In genomic region chr22:46064966-46065666, GRCh38 we compare ENCODE assay signal across 9 cellular contexts.
A peak's percentile ranks its signal among the peaks of the same experiment; 100 is the strongest.
DNase-seq lines count a peak whose midpoint lies in the region; ATAC-seq and TF ChIP-seq lines count a peak whose summit lies in the region.
"Had no signal": no experiment of that assay in that cellular context is flagged by ENCODE, and none has a peak within 500 bp of the region (broad histone marks: within the 10 kb centered on the region; RNA-seq: fewer than 3 reads in every experiment).

No MANE protein-coding gene starts in this region.

- H3K23ac ChIP-seq in IMR-90 (ENCODE audit: low read depth, low read length) (0 out of 2 replicates have a peak overlapping the region, but pooled peaks have one; percentile 38), mesendoderm (ENCODE audit: low read length) (no peak overlapping the region)

- no peak overlapping the region for H3K14ac ChIP-seq in IMR-90 (replicated peaks; ENCODE audit: low read depth, low read length)

- WGBS in IMR-90 (ENCODE audit: extremely low coverage in 2 of 2, insufficient read length in 1 of 2), 2 experiments = no CpG with 5 or more reads among the region's 17 CpGs
- WGBS in mesendoderm (ENCODE audit: extremely low coverage, insufficient coverage, low lambda C conversion rate) = no CpG with 5 or more reads among the region's 17 CpGs

- H2AK9ac ChIP-seq in IMR-90 (replicated peaks; ENCODE audit: low read depth, low read length, poor library complexity) = no peak overlapping the region

- H3K27ac Mint-ChIP-seq in progenitor cell of endocrine pancreas = no peak overlapping the region

- peaks cover 3% of the 10 kb centered on the region; the same call in 1 of the 2 replicates for H3K36me3 ChIP-seq in IMR-90 (ENCODE audit: control insufficient read depth, insufficient read depth, low read length)
- H3K36me3 ChIP-seq in mucosa of stomach (ENCODE audit: control insufficient read depth, insufficient read depth, low read length) = no peaks in the 10 kb centered on the region
- H3K36me3 ChIP-seq in mesendoderm (ENCODE audit: control insufficient read depth, insufficient read depth, low read length) = no peaks in the 10 kb centered on the region

- H3K9me3 Mint-ChIP-seq in progenitor cell of endocrine pancreas (ENCODE audit: low read depth) = no peaks in the 10 kb centered on the region

- H3K9me1 ChIP-seq in IMR-90 (ENCODE audit: insufficient read depth, low read length) = peaks cover 3% of the 10 kb centered on the region

- no peak overlapping the region for H4K91ac ChIP-seq in IMR-90 (ENCODE audit: insufficient read depth, low read depth, low read length)

- no peak overlapping the region for H3K4me2 ChIP-seq in IMR-90 (ENCODE audit: low read depth, low read length)
- no peak overlapping the region for H3K4me2 ChIP-seq in mesendoderm (ENCODE audit: low read length)

- no peaks in the 10 kb centered on the region for H3K9me3 ChIP-seq in IMR-90 (ENCODE audit: control insufficient read depth, insufficient read depth, low read length)
- H3K9me3 ChIP-seq in mucosa of stomach (ENCODE audit: control insufficient read depth, low read length) = no peaks in the 10 kb centered on the region

- no peak for TF ChIP-seq CTCF in 22Rv1 (IDR thresholded peaks at IDR 0.05)
- no peak for TF ChIP-seq CTCF in IMR-90 (conservative IDR thresholded peaks at IDR 0.05; ENCODE audit: low read depth, low read length)
- no peak for TF ChIP-seq CTCF in progenitor cell of endocrine pancreas (IDR thresholded peaks at IDR 0.05; ENCODE audit: unreplicated experiment)

- DNase-seq in IMR-90 (no peak), dermis blood vessel endothelial cell (peak; percentile 47), progenitor cell of endocrine pancreas (ENCODE audit: low spot score, unreplicated experiment) (no peak), mesendoderm (no peak), erythroblast (lab: John Stamatoyannopoulos, UW) (no peak)
- no peak for DNase-seq in stimulated activated CD8-positive, alpha-beta memory T cell treated with anti-CD3 and anti-CD28 coated beads, Interleukin-4, amount 100 ng/mL, for 48 hours
- DNase-seq: DMS79 had no signal

- H3K9ac ChIP-seq in IMR-90 (ENCODE audit: low read depth, low read length) (no peak overlapping the region), mucosa of stomach (ENCODE audit: low read length) (peak overlapping the region; percentile 98), mesendoderm (ENCODE audit: low read length) (no peak overlapping the region)

- peaks cover 84% of the 10 kb centered on the region for H3K27me3 Mint-ChIP-seq in progenitor cell of endocrine pancreas

- peak overlapping the region; percentile 100 for H3K27ac ChIP-seq in 22Rv1
- H3K27ac ChIP-seq in IMR-90 (ENCODE audit: insufficient read depth, low read length) = no peak overlapping the region
- H3K27ac ChIP-seq in mesendoderm (ENCODE audit: low read depth, low read length) = no peak overlapping the region

- H3K18ac ChIP-seq in IMR-90 (ENCODE audit: low read depth, low read length) (no peak overlapping the region), mesendoderm (ENCODE audit: low read length) (no peak overlapping the region)

- no peak overlapping the region for H2BK15ac ChIP-seq in IMR-90 (ENCODE audit: low read depth, low read length)
- H2BK15ac ChIP-seq in mesendoderm (replicated peaks; ENCODE audit: low read depth) = no peak overlapping the region

- no peak overlapping the region for H4K8ac ChIP-seq in IMR-90 (ENCODE audit: low read depth in 2 of 2, low read length in 2 of 2)
- no peak overlapping the region for H4K8ac ChIP-seq in mesendoderm (ENCODE audit: low read depth, low read length)

- no peak overlapping the region for H3K4me3 Mint-ChIP-seq in progenitor cell of endocrine pancreas (ENCODE audit: low read depth)

- H3K79me1 ChIP-seq in IMR-90 (ENCODE audit: low read depth in 1 of 2, low read length in 2 of 2) = peaks cover 20 to 68% of the 10 kb centered on the region in 2 experiments
- H3K79me1 ChIP-seq in mesendoderm (ENCODE audit: low read length) = no peaks in the 10 kb centered on the region

- H3K4me1 Mint-ChIP-seq in progenitor cell of endocrine pancreas (ENCODE audit: low read depth) = no peaks in the 10 kb centered on the region

- POLR2A ChIA-PET in IMR-90 (lab: Charles Lee; ENCODE audit: unreplicated experiment) = no interaction called here

- intact Hi-C loops in IMR-90 (cut with micrococcal nuclease) = no loop called here

- H4K20me1 ChIP-seq in IMR-90 (ENCODE audit: insufficient read depth, low read length) = no peaks in the 10 kb centered on the region

- H4K5ac ChIP-seq in IMR-90 (ENCODE audit: low read depth, low read length) (no peak overlapping the region), mesendoderm (ENCODE audit: low read length) (no peak overlapping the region)

- H2BK5ac ChIP-seq in IMR-90 (ENCODE audit: low read depth, low read length, poor library complexity, severe bottlenecking) (no peak overlapping the region), mesendoderm (ENCODE audit: low read length) (no peak overlapping the region)

- no peaks in the 10 kb centered on the region for H3K36me3 Mint-ChIP-seq in progenitor cell of endocrine pancreas (ENCODE audit: insufficient read depth)

- CTCF ChIA-PET in IMR-90 (lab: Yijun Ruan, JAX) = no interaction called here

- no peak overlapping the region for H2BK20ac ChIP-seq in IMR-90 (ENCODE audit: low read depth, low read length)

- no TSS peak for BruUV-seq in IMR-90 (replicated peaks; lab: Mats Ljungman, UMichigan)

- H3K4me3 ChIP-seq in IMR-90 (ENCODE audit: insufficient read depth, low read depth, low read length) (no peak overlapping the region), mucosa of stomach (ENCODE audit: low read length) (peak overlapping the region; percentile 2), mesendoderm (ENCODE audit: low read length) (no peak overlapping the region)

- H3K56ac ChIP-seq in IMR-90 (ENCODE audit: extremely low read depth, insufficient read depth, low read length) = no peak overlapping the region
- H3K56ac ChIP-seq in mesendoderm (ENCODE audit: low read length) = no peak overlapping the region

- H3K4ac ChIP-seq in IMR-90 (ENCODE audit: low read depth, low read length) = no peak overlapping the region
- H3K4ac ChIP-seq in mesendoderm (ENCODE audit: low read depth, low read length) = no peak overlapping the region

- TF ChIP-seq POLR2A in IMR-90 (IDR thresholded peaks at IDR 0.05; ENCODE audit: low read depth, low read length) = no peak
- TF ChIP-seq POLR2A in erythroblast (IDR thresholded peaks at IDR 0.05; ENCODE audit: low read length) = no peak

- H3K4me1 ChIP-seq in IMR-90 (ENCODE audit: control insufficient read depth, insufficient read depth, low read length) (peaks cover 11% of the 10 kb centered on the region), mucosa of stomach (ENCODE audit: control insufficient read depth, insufficient read depth, low read length) (peaks cover 79% of the 10 kb centered on the region), mesendoderm (ENCODE audit: control insufficient read depth, low read depth, low read length) (no peaks in the 10 kb centered on the region)

- in situ Hi-C loops in IMR-90 (cut with MboI; ENCODE audit: low sequenced_read_pairs) = no loop called here

- ATAC-seq in IMR-90 (ENCODE audit: low read depth) = no peak

- H3K27me3 ChIP-seq in IMR-90 (ENCODE audit: control insufficient read depth, insufficient read depth, low read length) (no peaks in the 10 kb centered on the region), mucosa of stomach (ENCODE audit: control insufficient read depth, insufficient read depth, low read length) (no peaks in the 10 kb centered on the region), mesendoderm (ENCODE audit: insufficient read depth, low read length, poor library complexity) (peaks cover 30% of the 10 kb centered on the region)

- dilution Hi-C loops in IMR-90 (cut with HindIII; ENCODE audit: low sequenced_read_pairs, unreplicated experiment) = no loop called here

- H2AFZ ChIP-seq in IMR-90 (replicated peaks; ENCODE audit: low read length, poor library complexity) = no peak overlapping the region

- no peak overlapping the region for H2AK5ac ChIP-seq in IMR-90 (ENCODE audit: low read depth, low read length)
- H2AK5ac ChIP-seq in mesendoderm (ENCODE audit: low read length) = no peak overlapping the region

- H3K79me2 ChIP-seq in mesendoderm (ENCODE audit: control insufficient read depth, insufficient read depth, low read length) = no peaks in the 10 kb centered on the region

- no peak for TF ChIP-seq RAD21 in IMR-90 (IDR thresholded peaks at IDR 0.05; ENCODE audit: low read length)

- H2BK120ac ChIP-seq in IMR-90 (ENCODE audit: low read depth, low read length) (no peak overlapping the region), mesendoderm (ENCODE audit: low read depth, low read length) (no peak overlapping the region)

TF ChIP-seq in IMR-90, 13 proteins besides CTCF, POLR2A, EP300 and RAD21 (continues in another document):
- TF ChIP-seq CEBPB (IDR thresholded peaks at IDR 0.05; ENCODE audit: low read depth, low read length) = no peak
- no peak for TF ChIP-seq MAZ (IDR thresholded peaks at IDR 0.05; ENCODE audit: borderline replicate concordance, low read depth, low read length)
- TF ChIP-seq MXI1 (IDR thresholded peaks at IDR 0.05; ENCODE audit: borderline replicate concordance, low read depth, low read length) = no peak
- TF ChIP-seq FOS (IDR thresholded peaks at IDR 0.05; ENCODE audit: low read depth, low read length) = no peak
- no peak for TF ChIP-seq RCOR1 (IDR thresholded peaks at IDR 0.05; ENCODE audit: insufficient replicate concordance, low read length)
- no peak for TF ChIP-seq RFX5 (IDR thresholded peaks at IDR 0.05; ENCODE audit: low read depth, low read length)
- TF ChIP-seq MAFK (IDR thresholded peaks at IDR 0.05; ENCODE audit: low read depth, low read length) = no peak
- no peak for TF ChIP-seq ELK1 (IDR thresholded peaks at IDR 0.05; ENCODE audit: borderline replicate concordance, low read depth, low read length)
- no peak for TF ChIP-seq USF2 (IDR thresholded peaks at IDR 0.05; ENCODE audit: low read depth, low read length)
- no peak for TF ChIP-seq CHD1 (IDR thresholded peaks at IDR 0.05; ENCODE audit: low read depth, low read length)
